ENCODE assay signal across 8 cellular contexts in genomic region chr22:38080847-38081635, GRCh38. TPM values are rescaled to one million over a fixed set of nuclear protein-coding genes. Genes with fewer than 3 reads are reported as not detected.
DNase-seq lines count a peak whose midpoint lies in the region; ATAC-seq and TF ChIP-seq lines count a peak whose summit lies in the region.

No MANE protein-coding gene starts in this region.

- H3K27me3 ChIP-seq in heart right ventricle = peaks cover 0 to 43% (median 16%) of the 10 kb centered on the region in 7 donors

- H3K36me3 ChIP-seq in heart right ventricle = no peaks in the 10 kb centered on the region

- no peaks in the 10 kb centered on the region for H3K4me1 Mint-ChIP-seq in activated T-cell treated with anti-CD3 and anti-CD28 coated beads, Interleukin-2, amount 50 U/mL, for 72 hours (ENCODE audit: low read depth)

- intact Hi-C loops in heart right ventricle (cut with DNase I) = no loop called here

- H3K4me1 ChIP-seq in heart right ventricle = peaks cover 10 to 22% (median 20%) of the 10 kb centered on the region in 9 donors

- H3K27ac Mint-ChIP-seq in activated T-cell treated with anti-CD3 and anti-CD28 coated beads, Interleukin-2, amount 50 U/mL, for 72 hours = no peak overlapping the region

- no peaks in the 10 kb centered on the region for H3K9me3 Mint-ChIP-seq in activated T-cell treated with anti-CD3 and anti-CD28 coated beads, Interleukin-2, amount 50 U/mL, for 72 hours

- H3K27me3 Mint-ChIP-seq in activated T-cell treated with anti-CD3 and anti-CD28 coated beads, Interleukin-2, amount 50 U/mL, for 72 hours (ENCODE audit: low read depth) = peaks cover 9% of the 10 kb centered on the region

- H3K4me3 Mint-ChIP-seq in activated T-cell treated with anti-CD3 and anti-CD28 coated beads, Interleukin-2, amount 50 U/mL, for 72 hours = peak overlapping the region; percentile 40 to 55

- no peaks in the 10 kb centered on the region for H3K36me3 Mint-ChIP-seq in activated T-cell treated with anti-CD3 and anti-CD28 coated beads, Interleukin-2, amount 50 U/mL, for 72 hours (ENCODE audit: insufficient read depth in 2 of 2)

- H3K27ac ChIP-seq in heart right ventricle = peak overlapping the region in 1 of 10 donors; percentile 19

- 3 to 4% methylated on average over 110 of the region's 110 CpGs for WGBS in heart right ventricle, 2 donors

- H3K9me3 ChIP-seq in heart right ventricle = no peaks in the 10 kb centered on the region

- peak overlapping the region; percentile 14 to 56 (median 44) for H3K4me3 ChIP-seq in heart right ventricle

- ATAC-seq in activated T-cell treated with anti-CD3 and anti-CD28 coated beads, Interleukin-2, amount 50 U/mL, for 72 hours (replicated peaks in 1 of 2) = peak; percentile 50 to 56
- ATAC-seq in heart right ventricle (peak; percentile 33 to 72 (median 61)), HG03457 (IDR thresholded peaks at IDR 0.05; ENCODE audit: unreplicated experiment) (no peak), HG02678 (IDR thresholded peaks at IDR 0.05; ENCODE audit: unreplicated experiment) (no peak), GM18867 (IDR thresholded peaks at IDR 0.05; ENCODE audit: unreplicated experiment) (no peak)

- peak in 1 of 9 donors; percentile 10 for TF ChIP-seq CTCF in heart right ventricle (IDR thresholded peaks at IDR 0.05)

- peak; percentile 42 for DNase-seq in ELR (ENCODE audit: low read depth)
- DNase-seq in activated T-cell treated with anti-CD3 and anti-CD28 coated beads, Interleukin-2, amount 50 U/mL, for 72 hours = peak in 1 of 2 donors; percentile 20
- peak in 1 of 2 donors; percentile 59 for DNase-seq in heart right ventricle
- DNase-seq in retina = peak; percentile 86
- no peak for DNase-seq in midbrain (lab: John Stamatoyannopoulos, UW)

RNA-seq across cellular contexts. Expression of gene SLC16A8, which starts 2.9 kb away (rescaled TPM):
- not detected for total RNA-seq in activated T-cell treated with anti-CD3 and anti-CD28 coated beads, Interleukin-2, amount 50 U/mL, for 72 hours
- total RNA-seq in heart right ventricle = under 1 TPM in 1 of 10 donors, not detected in 9; 0.34 TPM
- polyA plus RNA-seq in heart right ventricle = under 1 TPM; 0.19 to 0.22 TPM

RNA-seq across cellular contexts. Expression of gene PICK1, which starts 23.8 kb away (rescaled TPM):
- 10 to 100 TPM; 21.2 to 24.2 TPM for total RNA-seq in activated T-cell treated with anti-CD3 and anti-CD28 coated beads, Interleukin-2, amount 50 U/mL, for 72 hours
- 10 to 100 TPM; 17.4 to 30.7 (median 22.1) TPM for total RNA-seq in heart right ventricle
- polyA plus RNA-seq in heart right ventricle = 10 to 100 TPM; 27.3 to 32.9 TPM

RNA-seq across cellular contexts. Expression of gene BAIAP2L2, which starts 29.4 kb away (rescaled TPM):
- total RNA-seq in activated T-cell treated with anti-CD3 and anti-CD28 coated beads, Interleukin-2, amount 50 U/mL, for 72 hours = 1 to 10 TPM; 1.3 to 1.4 TPM
- under 1 TPM in 6 of 10 donors, not detected in 4; 0.12 to 0.36 (median 0.17) TPM for total RNA-seq in heart right ventricle
- under 1 TPM; 0.28 to 0.37 TPM for polyA plus RNA-seq in heart right ventricle

Comparison
In these comparisons a context has a peak if more than half of its experiments do, and no peak if none do; other contexts are left out.
1. ATAC-seq: peak in activated T-cell treated with anti-CD3 and anti-CD28 coated beads, Interleukin-2, amount 50 U/mL, for 72 hours (2 of 2) and heart right ventricle (8 of 8); none in HG03457 (single experiment), HG02678 (single experiment) and GM18867 (single experiment).